In genomic region chr12:56645201-56645716, GRCh38 we compare ENCODE assay signal across 8 cellular contexts. TPM values are rescaled to one million over a fixed set of nuclear protein-coding genes. Genes with fewer than 3 reads are reported as not detected.
DNase-seq lines count a peak whose midpoint lies in the region; ATAC-seq and TF ChIP-seq lines count a peak whose summit lies in the region.

No MANE protein-coding gene starts in this region.

- peak overlapping the region; percentile 97 for H3K27ac Mint-ChIP-seq in activated CD4-positive, alpha-beta T cell treated with anti-CD3 and anti-CD28 coated beads, Interleukin-2, amount 10 ng/mL, durations not matched to agents 24 days and 14 days

- TF ChIP-seq CTCF in psoas muscle (IDR thresholded peaks at IDR 0.05), result no peak

- H3K9me3 ChIP-seq in psoas muscle, result no peaks in the 10 kb centered on the region

- H3K9me3 Mint-ChIP-seq in activated CD4-positive, alpha-beta T cell treated with anti-CD3 and anti-CD28 coated beads, Interleukin-2, amount 10 ng/mL, durations not matched to agents 24 days and 14 days, result no peaks in the 10 kb centered on the region

- DNase-seq in activated CD4-positive, alpha-beta T cell treated with anti-CD3 and anti-CD28 coated beads, Interleukin-2, amount 10 ng/mL, durations not matched to agents 24 days and 14 days, result no peak
- DNase-seq in activated CD4-positive, alpha-beta T cell treated with anti-CD3 and anti-CD28 coated beads, Interleukin-2, amount 50 U/mL, for 4 hours, result no peak
- DNase-seq in activated T-cell treated with anti-CD3 and anti-CD28 coated beads, Interleukin-2, amount 50 U/mL, for 48 hours, result peak; percentile 35 to 39
- peak; percentile 29 for DNase-seq in left cardiac atrium
- peak in 1 of 2 donors; percentile 61 for DNase-seq in psoas muscle
- DNase-seq in DMS153 treated with DMSO at 0.1 percent for 48 hours (lab: John Stamatoyannopoulos, UW; ENCODE audit: unreplicated experiment), result no peak

- peaks cover 15 to 46% of the 10 kb centered on the region in 2 donors for H3K36me3 ChIP-seq in psoas muscle (ENCODE audit: insufficient read depth in 1 of 2, low read depth in 1 of 2)

- peaks cover 29% of the 10 kb centered on the region for H3K4me1 ChIP-seq in psoas muscle

- peak overlapping the region; percentile 85 for H3K4me3 Mint-ChIP-seq in activated CD4-positive, alpha-beta T cell treated with anti-CD3 and anti-CD28 coated beads, Interleukin-2, amount 10 ng/mL, durations not matched to agents 24 days and 14 days

- H3K27me3 ChIP-seq in psoas muscle (ENCODE audit: insufficient read depth in 3 of 3, low read length in 2 of 3), result no peaks in the 10 kb centered on the region

- no peaks in the 10 kb centered on the region for H3K27me3 Mint-ChIP-seq in activated CD4-positive, alpha-beta T cell treated with anti-CD3 and anti-CD28 coated beads, Interleukin-2, amount 10 ng/mL, durations not matched to agents 24 days and 14 days

- ATAC-seq in left cardiac atrium, result peak; percentile 22 to 24
- peak; percentile 15 to 66 (median 33) for ATAC-seq in psoas muscle
- ATAC-seq in HG02759 (IDR thresholded peaks at IDR 0.05; ENCODE audit: unreplicated experiment), result no peak
- ATAC-seq in HG03175 (IDR thresholded peaks at IDR 0.05; ENCODE audit: unreplicated experiment), result no peak

- H3K4me1 Mint-ChIP-seq in activated CD4-positive, alpha-beta T cell treated with anti-CD3 and anti-CD28 coated beads, Interleukin-2, amount 10 ng/mL, durations not matched to agents 24 days and 14 days, result peaks cover 22% of the 10 kb centered on the region

- peaks cover 49% of the 10 kb centered on the region for H3K36me3 Mint-ChIP-seq in activated CD4-positive, alpha-beta T cell treated with anti-CD3 and anti-CD28 coated beads, Interleukin-2, amount 10 ng/mL, durations not matched to agents 24 days and 14 days (ENCODE audit: low read depth)

- peak overlapping the region; percentile 99 for H3K4me3 ChIP-seq in psoas muscle

- 0 to 1% (median 1%) methylated on average over 29 of the region's 29 CpGs for WGBS in psoas muscle, 3 donors

- intact Hi-C loops in activated CD4-positive, alpha-beta T cell treated with anti-CD3 and anti-CD28 coated beads, Interleukin-2, amount 10 ng/mL, durations not matched to agents 24 days and 14 days (cut with micrococcal nuclease), result no loop called here
- intact Hi-C loops in left cardiac atrium (cut with DNase I), result loop anchor here in 1 of 2 donors (10.0 kb wide), 1 partner anchor 80 kb away; the partner anchor contains the start of gene NACA
- intact Hi-C loops in psoas muscle (cut with DNase I), result loop anchor here (2.0 to 5.0 kb wide), 3 partner anchors 37 to 76 kb away; partner anchors contain the start of gene PTGES3 (in 1 of the 2)

- peak overlapping the region; percentile 98 for H3K27ac ChIP-seq in psoas muscle

RNA-seq across cellular contexts. Expression of gene ATP5F1B, which starts 0.5 kb away (rescaled TPM):
- 760 and 771 TPM in 2 replicates for total RNA-seq in activated CD4-positive, alpha-beta T cell treated with anti-CD3 and anti-CD28 coated beads, Interleukin-2, amount 10 ng/mL, durations not matched to agents 24 days and 14 days
- total RNA-seq in left cardiac atrium (1,000 to 10,000 TPM; 1,539 to 1,844 TPM), psoas muscle (1,000 to 10,000 TPM; 1,044 to 2,377 (median 1,300) TPM)
- polyA plus RNA-seq in psoas muscle, result 1,000 to 10,000 TPM; 1,196 to 2,759 (median 1,470) TPM

RNA-seq across cellular contexts. Expression of gene BAZ2A, which starts 15.1 kb away (rescaled TPM):
- total RNA-seq in activated CD4-positive, alpha-beta T cell treated with anti-CD3 and anti-CD28 coated beads, Interleukin-2, amount 10 ng/mL, durations not matched to agents 24 days and 14 days, result 117 and 118 TPM in 2 replicates
- 10 to 100 TPM; 38.3 to 54.1 TPM for total RNA-seq in left cardiac atrium
- total RNA-seq in psoas muscle, result 10 to 100 TPM; 41.0 to 53.8 (median 47.7) TPM
- polyA plus RNA-seq in psoas muscle, result 10 to 100 TPM; 10.0 to 39.4 (median 25.5) TPM

RNA-seq across cellular contexts. Expression of gene PTGES3, which starts 42.8 kb away (rescaled TPM):
- 351 and 357 TPM in 2 replicates for total RNA-seq in activated CD4-positive, alpha-beta T cell treated with anti-CD3 and anti-CD28 coated beads, Interleukin-2, amount 10 ng/mL, durations not matched to agents 24 days and 14 days
- total RNA-seq in left cardiac atrium (100 to 1,000 TPM; 126 to 138 TPM), psoas muscle (100 to 1,000 TPM; 118 to 192 (median 148) TPM)
- 100 to 1,000 TPM; 141 to 253 (median 165) TPM for polyA plus RNA-seq in psoas muscle

Comparison
In these comparisons a context has a peak if more than half of its experiments do, and no peak if none do; other contexts are left out.
1. DNase-seq: peak in activated T-cell treated with anti-CD3 and anti-CD28 coated beads, Interleukin-2, amount 50 U/mL, for 48 hours (2 of 2) and left cardiac atrium (single experiment); none in activated CD4-positive, alpha-beta T cell treated with anti-CD3 and anti-CD28 coated beads, Interleukin-2, amount 10 ng/mL, durations not matched to agents 24 days and 14 days (single experiment), activated CD4-positive, alpha-beta T cell treated with anti-CD3 and anti-CD28 coated beads, Interleukin-2, amount 50 U/mL, for 4 hours (0 of 2) and DMS153 treated with DMSO at 0.1 percent for 48 hours (single experiment).
2. ATAC-seq: peak in left cardiac atrium (2 of 2) and psoas muscle (4 of 4); none in HG02759 (single experiment) and HG03175 (single experiment).